In the genomic region with DNA sequence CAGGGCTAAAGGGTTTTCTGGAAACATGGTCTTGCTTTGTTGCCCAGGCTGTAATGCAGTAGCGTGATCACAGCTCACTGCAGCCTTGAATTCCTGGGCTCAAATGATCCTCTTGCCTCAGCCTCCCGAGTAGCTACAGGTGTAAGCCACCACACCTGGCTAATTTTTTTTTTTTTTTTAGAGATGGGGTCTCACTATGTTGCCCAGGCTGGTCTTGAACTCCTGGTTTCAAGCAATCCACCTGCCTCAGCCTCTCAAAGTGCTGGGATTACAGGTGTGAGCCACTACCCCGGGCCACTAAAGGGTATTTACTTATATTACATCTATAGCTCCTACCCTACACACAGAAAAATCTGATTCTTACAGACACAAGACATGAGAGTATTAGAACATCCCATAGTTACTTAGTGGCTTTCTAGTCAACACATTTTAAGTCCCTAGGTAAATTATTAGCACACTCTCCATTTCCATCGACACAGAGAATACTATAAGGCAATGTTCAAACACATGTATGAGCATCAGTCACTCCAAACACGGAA, we compare ENCODE assay signal across 8 cellular contexts. TPM values are rescaled to one million over a fixed set of nuclear protein-coding genes. Genes with fewer than 3 reads are reported as not detected.
DNase-seq lines count a peak whose midpoint lies in the region; ATAC-seq and TF ChIP-seq lines count a peak whose summit lies in the region.

No MANE protein-coding gene starts in this region.

- dilution Hi-C loops in IMR-90 (cut with HindIII; ENCODE audit: low sequenced_read_pairs, unreplicated experiment) = no loop called here

- H3K27ac Mint-ChIP-seq in activated T-cell treated with anti-CD3 and anti-CD28 coated beads, Interleukin-2, amount 50 U/mL, for 72 hours = peak overlapping the region; percentile 87
- peak overlapping the region; percentile 90 to 92 for H3K27ac Mint-ChIP-seq in effector memory CD8-positive, alpha-beta T cell

- H3K9ac ChIP-seq in IMR-90 (ENCODE audit: low read depth, low read length) = no peak overlapping the region

- H3K4me1 ChIP-seq in IMR-90 (ENCODE audit: control insufficient read depth, insufficient read depth, low read length) (no peaks in the 10 kb centered on the region), tibial nerve (peaks cover 0 to 15% (median 0%) of the 10 kb centered on the region in 4 donors)

- no peaks in the 10 kb centered on the region for H3K9me1 ChIP-seq in IMR-90 (ENCODE audit: insufficient read depth, low read length)

- H2BK120ac ChIP-seq in IMR-90 (ENCODE audit: low read depth, low read length) = no peak overlapping the region

- TF ChIP-seq RAD21 in IMR-90 (IDR thresholded peaks at IDR 0.05; ENCODE audit: low read length) = no peak

- H4K8ac ChIP-seq in IMR-90 (ENCODE audit: low read depth in 2 of 2, low read length in 2 of 2) = peak overlapping the region in 1 of 2 experiments; percentile 65; a peak in 1 of 4 replicates

- peak overlapping the region; percentile 24 to 30 for H3K4me3 Mint-ChIP-seq in activated T-cell treated with anti-CD3 and anti-CD28 coated beads, Interleukin-2, amount 50 U/mL, for 72 hours
- no peak overlapping the region for H3K4me3 Mint-ChIP-seq in effector memory CD8-positive, alpha-beta T cell

- H3K4me3 ChIP-seq in IMR-90 (ENCODE audit: insufficient read depth, low read depth, low read length) (no peak overlapping the region), tibial nerve (no peak overlapping the region)

- H2AK9ac ChIP-seq in IMR-90 (replicated peaks; ENCODE audit: low read depth, low read length, poor library complexity) = no peak overlapping the region

- TF ChIP-seq EP300 in tibial nerve (IDR thresholded peaks at IDR 0.05) = no peak

- peaks cover 19% of the 10 kb centered on the region for H3K4me1 Mint-ChIP-seq in activated T-cell treated with anti-CD3 and anti-CD28 coated beads, Interleukin-2, amount 50 U/mL, for 72 hours (ENCODE audit: low read depth)
- H3K4me1 Mint-ChIP-seq in effector memory CD8-positive, alpha-beta T cell (ENCODE audit: low read depth in 2 of 2) = peaks cover 6 to 11% of the 10 kb centered on the region in 2 donors

- intact Hi-C loops in IMR-90 (cut with micrococcal nuclease) = loop anchor here (1.0 kb wide), 2 partner anchors 50 to 94 kb away; no protein-coding TSS in a partner anchor

- H2BK15ac ChIP-seq in IMR-90 (ENCODE audit: low read depth, low read length) = no peak overlapping the region

- H2AFZ ChIP-seq in IMR-90 (replicated peaks; ENCODE audit: low read length, poor library complexity) = peak overlapping the region; percentile 77

- no peak overlapping the region for H4K5ac ChIP-seq in IMR-90 (ENCODE audit: low read depth, low read length)

- ATAC-seq in activated T-cell treated with anti-CD3 and anti-CD28 coated beads, Interleukin-2, amount 50 U/mL, for 72 hours (replicated peaks in 1 of 2) = peak in 1 of 2 donors; percentile 37
- no peak; the same call in 1 of the 2 replicates for ATAC-seq in IMR-90 (ENCODE audit: low read depth)
- no peak for ATAC-seq in effector memory CD8-positive, alpha-beta T cell (replicated peaks)
- no peak for ATAC-seq in HG03521 (IDR thresholded peaks at IDR 0.05; ENCODE audit: unreplicated experiment)

- H2AK5ac ChIP-seq in IMR-90 (ENCODE audit: low read depth, low read length) = no peak overlapping the region

- no peak overlapping the region for H3K4ac ChIP-seq in IMR-90 (ENCODE audit: low read depth, low read length)

- POLR2A ChIA-PET in IMR-90 (lab: Charles Lee; ENCODE audit: unreplicated experiment) = interaction anchor here (0.7 kb wide), 1 partner anchor 28 kb away, joined by 3 read pairs; no protein-coding TSS in a partner anchor

- in situ Hi-C loops in IMR-90 (cut with MboI; ENCODE audit: low sequenced_read_pairs) = no loop called here

- H3K56ac ChIP-seq in IMR-90 (ENCODE audit: extremely low read depth, insufficient read depth, low read length) = no peak overlapping the region

- H3K18ac ChIP-seq in IMR-90 (ENCODE audit: low read depth, low read length) = no peak overlapping the region

- H3K27me3 ChIP-seq in IMR-90 (ENCODE audit: control insufficient read depth, insufficient read depth, low read length) = no peaks in the 10 kb centered on the region
- no peaks in the 10 kb centered on the region for H3K27me3 ChIP-seq in tibial nerve

- no peak for TF ChIP-seq POLR2A in IMR-90 (IDR thresholded peaks at IDR 0.05; ENCODE audit: low read depth, low read length)
- TF ChIP-seq POLR2A in tibial nerve (IDR thresholded peaks at IDR 0.05) = no peak

- H3K14ac ChIP-seq in IMR-90 (replicated peaks; ENCODE audit: low read depth, low read length) = no peak overlapping the region

- H3K27me3 Mint-ChIP-seq in activated T-cell treated with anti-CD3 and anti-CD28 coated beads, Interleukin-2, amount 50 U/mL, for 72 hours (ENCODE audit: low read depth) = no peaks in the 10 kb centered on the region
- no peaks in the 10 kb centered on the region for H3K27me3 Mint-ChIP-seq in effector memory CD8-positive, alpha-beta T cell

- H3K36me3 ChIP-seq in IMR-90 (ENCODE audit: control insufficient read depth, insufficient read depth, low read length) = peaks cover 6% of the 10 kb centered on the region
- H3K36me3 ChIP-seq in tibial nerve = peaks cover 0 to 17% (median 0%) of the 10 kb centered on the region in 3 donors

- no TSS peak for BruUV-seq in IMR-90 (replicated peaks; lab: Mats Ljungman, UMichigan)

- CTCF ChIA-PET in IMR-90 (lab: Yijun Ruan, JAX) = interaction anchor here (0.5 to 3.9 kb wide), 23 partner anchors 10 to 257 kb away, joined by 3 to 41 read pairs (median 4); a partner anchor contains a TSS

- no peaks in the 10 kb centered on the region for H4K20me1 ChIP-seq in IMR-90 (ENCODE audit: insufficient read depth, low read length)

- no peak overlapping the region for H3K4me2 ChIP-seq in IMR-90 (ENCODE audit: low read depth, low read length)

- WGBS in IMR-90 (ENCODE audit: extremely low coverage in 2 of 2, insufficient read length in 1 of 2), 2 experiments = 100% methylated on average over 1 of the region's 5 CpGs; no CpG with 5 or more reads in 1 of the 2 experiments
- WGBS in tibial nerve, 2 donors = 34 to 52% methylated on average over 5 of the region's 5 CpGs

- H3K9me3 Mint-ChIP-seq in activated T-cell treated with anti-CD3 and anti-CD28 coated beads, Interleukin-2, amount 50 U/mL, for 72 hours = no peaks in the 10 kb centered on the region
- no peaks in the 10 kb centered on the region for H3K9me3 Mint-ChIP-seq in effector memory CD8-positive, alpha-beta T cell

- DNase-seq in activated T-cell treated with anti-CD3 and anti-CD28 coated beads, Interleukin-2, amount 50 U/mL, for 72 hours = no peak
- no peak for DNase-seq in activated T-cell treated with anti-CD3 and anti-CD28 coated beads, Interleukin-2, amount 50 U/mL, for 1 hour
- DNase-seq in IMR-90 (no peak), tibial nerve (ENCODE audit: low spot score in 2 of 2) (no peak), A172 (ENCODE audit: low spot score) (no peak), DMS79 treated with DMSO at 0.1 percent for 48 hours (lab: John Stamatoyannopoulos, UW) (no peak)
- no peak for DNase-seq in effector memory CD8-positive, alpha-beta T cell

- no peak overlapping the region for H3K23ac ChIP-seq in IMR-90 (ENCODE audit: low read depth, low read length)

- no peaks in the 10 kb centered on the region for H3K79me1 ChIP-seq in IMR-90 (ENCODE audit: low read depth in 1 of 2, low read length in 2 of 2)

- H3K27ac ChIP-seq in IMR-90 (ENCODE audit: insufficient read depth, low read length) (no peak overlapping the region), tibial nerve (peak overlapping the region in 3 of 4 donors; percentile 4 to 17 (median 16))

- H2BK20ac ChIP-seq in IMR-90 (ENCODE audit: low read depth, low read length) = no peak overlapping the region

- H3K36me3 Mint-ChIP-seq in activated T-cell treated with anti-CD3 and anti-CD28 coated beads, Interleukin-2, amount 50 U/mL, for 72 hours (ENCODE audit: insufficient read depth in 2 of 2) = peaks cover 6 to 15% of the 10 kb centered on the region in 2 donors
- no peaks in the 10 kb centered on the region for H3K36me3 Mint-ChIP-seq in effector memory CD8-positive, alpha-beta T cell (ENCODE audit: insufficient read depth)

- TF ChIP-seq CTCF in IMR-90 (conservative IDR thresholded peaks at IDR 0.05; ENCODE audit: low read depth, low read length) = no peak
- no peak for TF ChIP-seq CTCF in tibial nerve (IDR thresholded peaks at IDR 0.05)

- H3K9me3 ChIP-seq in IMR-90 (ENCODE audit: control insufficient read depth, insufficient read depth, low read length) (no peaks in the 10 kb centered on the region; the same call in 1 of the 2 replicates), tibial nerve (no peaks in the 10 kb centered on the region)

- H4K91ac ChIP-seq in IMR-90 (ENCODE audit: insufficient read depth, low read depth, low read length) = no peak overlapping the region

- no peak overlapping the region for H2BK5ac ChIP-seq in IMR-90 (ENCODE audit: low read depth, low read length, poor library complexity, severe bottlenecking)

RNA-seq across cellular contexts. Expression of a gene that starts 6.2 kb away (rescaled TPM):
- 100 to 1,000 TPM; 109 to 124 TPM for total RNA-seq in activated T-cell treated with anti-CD3 and anti-CD28 coated beads, Interleukin-2, amount 50 U/mL, for 72 hours
- total RNA-seq in IMR-90 (2012; rRNA removed) = 46.7 and 52.0 TPM in 2 replicates
- polyA plus RNA-seq in IMR-90 (2012; rRNA removed) = 19.0 and 21.0 TPM in 2 replicates
- 24.4 and 34.6 TPM in 2 replicates for polyA plus RNA-seq in IMR-90 (2012; cell fraction: cytosol; rRNA removed)
- 24.9 and 32.5 TPM in 2 replicates for polyA plus RNA-seq in IMR-90 (2012; cell fraction: nucleus; rRNA removed; ENCODE audit: low replicate concordance)
- 100 to 1,000 TPM in 2 of 4 donors, 10 to 100 TPM in 2; 68.9 to 126 (median 98.9) TPM for total RNA-seq in tibial nerve
- 32.4 and 63.4 TPM in 2 replicates for total RNA-seq in A172 (2014; rRNA removed; shearing (Covaris generic))

RNA-seq across cellular contexts. Expression of a gene that starts 6.3 kb away (rescaled TPM):
- 1 to 10 TPM; 5.2 TPM for total RNA-seq in activated T-cell treated with anti-CD3 and anti-CD28 coated beads, Interleukin-2, amount 50 U/mL, for 72 hours
- 0.18 and 0.28 TPM in 2 replicates for total RNA-seq in IMR-90 (2012; rRNA removed)
- 0.70 and 0.85 TPM in 2 replicates for polyA plus RNA-seq in IMR-90 (2012; rRNA removed)
- 0.38 and 1.2 TPM in 2 replicates for polyA plus RNA-seq in IMR-90 (2012; cell fraction: cytosol; rRNA removed)
- polyA plus RNA-seq in IMR-90 (2012; cell fraction: nucleus; rRNA removed; ENCODE audit: low replicate concordance) = 0.44 and 0.69 TPM in 2 replicates
- total RNA-seq in tibial nerve = 1 to 10 TPM; 4.8 to 7.0 (median 5.9) TPM
- 0.72 TPM in 1 of 2 replicates, not detected in the other for total RNA-seq in A172 (2014; rRNA removed; shearing (Covaris generic))

RNA-seq across cellular contexts. Expression of a gene that starts 14.3 kb away (rescaled TPM):
- total RNA-seq in activated T-cell treated with anti-CD3 and anti-CD28 coated beads, Interleukin-2, amount 50 U/mL, for 72 hours = 100 to 1,000 TPM; 161 to 180 TPM
- 11.1 and 13.4 TPM in 2 replicates for total RNA-seq in IMR-90 (2012; rRNA removed)
- polyA plus RNA-seq in IMR-90 (2012; rRNA removed) = 23.9 and 29.4 TPM in 2 replicates
- polyA plus RNA-seq in IMR-90 (2012; cell fraction: cytosol; rRNA removed) = 22.8 and 50.7 TPM in 2 replicates
- 32.9 and 58.5 TPM in 2 replicates for polyA plus RNA-seq in IMR-90 (2012; cell fraction: nucleus; rRNA removed; ENCODE audit: low replicate concordance)
- 10 to 100 TPM; 28.9 to 49.2 (median 34.3) TPM for total RNA-seq in tibial nerve
- 2.0 and 4.4 TPM in 2 replicates for total RNA-seq in A172 (2014; rRNA removed; shearing (Covaris generic))

RNA-seq across cellular contexts. Expression of a gene that starts 22.1 kb away (rescaled TPM):
- total RNA-seq in activated T-cell treated with anti-CD3 and anti-CD28 coated beads, Interleukin-2, amount 50 U/mL, for 72 hours = 1 to 10 TPM in 1 of 2 donors, under 1 TPM in 1; 0.46 to 2.2 TPM
- total RNA-seq in IMR-90 (2012; rRNA removed) (not detected in 2 replicates), tibial nerve (1 to 10 TPM in 1 of 4 donors, under 1 TPM in 1, not detected in 2; 0.78 to 1.3 TPM)
- polyA plus RNA-seq in IMR-90 (2012; rRNA removed) = not detected in 2 replicates
- 0.09 TPM in 1 of 2 replicates, not detected in the other for polyA plus RNA-seq in IMR-90 (2012; cell fraction: cytosol; rRNA removed)
- polyA plus RNA-seq in IMR-90 (2012; cell fraction: nucleus; rRNA removed; ENCODE audit: low replicate concordance) = 1.3 and 2.4 TPM in 2 replicates
- not detected in 2 replicates for total RNA-seq in A172 (2014; rRNA removed; shearing (Covaris generic))

RNA-seq across cellular contexts. Expression of a gene that starts 27.6 kb away (rescaled TPM):
- total RNA-seq in activated T-cell treated with anti-CD3 and anti-CD28 coated beads, Interleukin-2, amount 50 U/mL, for 72 hours = 100 to 1,000 TPM; 342 to 378 TPM
- total RNA-seq in IMR-90 (2012; rRNA removed) (42.8 and 55.3 TPM in 2 replicates), tibial nerve (100 to 1,000 TPM in 3 of 4 donors, 10 to 100 TPM in 1; 96.9 to 130 (median 110) TPM)
- 97.9 and 106 TPM in 2 replicates for polyA plus RNA-seq in IMR-90 (2012; rRNA removed)
- polyA plus RNA-seq in IMR-90 (2012; cell fraction: cytosol; rRNA removed) = 63.5 and 137 TPM in 2 replicates
- polyA plus RNA-seq in IMR-90 (2012; cell fraction: nucleus; rRNA removed; ENCODE audit: low replicate concordance) = 39.9 and 96.7 TPM in 2 replicates
- 163 TPM in 2 replicates for total RNA-seq in A172 (2014; rRNA removed; shearing (Covaris generic))

Comparison
In these comparisons a context has a peak if more than half of its experiments do, and no peak if none do; other contexts are left out.
1. H3K4me3 Mint-ChIP-seq: peak in activated T-cell treated with anti-CD3 and anti-CD28 coated beads, Interleukin-2, amount 50 U/mL, for 72 hours (2 of 2); none in effector memory CD8-positive, alpha-beta T cell (0 of 2).